In genomic region chr2:163736433-163737168, GRCh38 we compare ENCODE assay signal across 9 cellular contexts. TPM values are rescaled to one million over a fixed set of nuclear protein-coding genes. Genes with fewer than 3 reads are reported as not detected.
A peak's percentile ranks its signal among the peaks of the same experiment; 100 is the strongest.
DNase-seq lines count a peak whose midpoint lies in the region; ATAC-seq, FAIRE-seq and TF ChIP-seq lines count a peak whose summit lies in the region.
"Had no signal": no experiment of that assay in that cellular context is flagged by ENCODE, and none has a peak within 500 bp of the region (broad histone marks: within the 10 kb centered on the region; RNA-seq: fewer than 3 reads in every experiment).

No MANE protein-coding gene starts in this region.

- H3K4me1 ChIP-seq in kidney (ENCODE audit: control insufficient read depth in 1 of 2, insufficient read depth in 1 of 2, low read depth in 1 of 2, low read length in 2 of 2), result peaks cover 0 to 3% of the 10 kb centered on the region in 2 donors

- H3K27ac ChIP-seq in kidney (ENCODE audit: low read depth in 2 of 2, low read length in 2 of 2) (peak overlapping the region; percentile 64 to 81), substantia nigra (ENCODE audit: low read depth, low read length, poor library complexity, severe bottlenecking) (peak overlapping the region; percentile 75)

- intact Hi-C loops in kidney (cut with DNase I), result no loop called here

- DNase-seq in AG09319 (ENCODE audit: extremely low read depth, low read depth) (no peak), NCI-H1105 (lab: John Stamatoyannopoulos, UW) (peak; percentile 7), cerebellar cortex (ENCODE audit: low spot score) (peak; percentile 46), kidney (peak; percentile 77), substantia nigra (lab: John Stamatoyannopoulos, UW) (peak in 21 of 49 donors; percentile 21 to 70 (median 52))
- DNase-seq in stimulated activated CD4-positive, alpha-beta T cell treated with anti-CD3 and anti-CD28 coated beads, Interleukin-1b, Interleukin-23, amount 100 ng/mL, for 48 hours, result no peak

- peak overlapping the region; percentile 67 to 69 for H3K4me3 ChIP-seq in kidney (ENCODE audit: low read length in 2 of 2)
- H3K4me3 ChIP-seq: GM12878 had no signal

- H3K9ac ChIP-seq in kidney (ENCODE audit: low read length in 2 of 2), result peak overlapping the region; percentile 14 to 22

- TF ChIP-seq CTCF in AG09319 (IDR thresholded peaks at IDR 0.05; ENCODE audit: low read depth, low read length) (peak; percentile 24), kidney (IDR thresholded peaks at IDR 0.05; ENCODE audit: borderline replicate concordance, extremely low read depth, insufficient read depth) (no peak)

- no peak for ATAC-seq in HG03095 (IDR thresholded peaks at IDR 0.05; ENCODE audit: unreplicated experiment)
- ATAC-seq in HG03108 (IDR thresholded peaks at IDR 0.05; ENCODE audit: unreplicated experiment), result no peak

- H3K36me3 ChIP-seq in kidney (ENCODE audit: control insufficient read depth in 1 of 2, insufficient read depth in 2 of 2, low read length in 2 of 2), result no peaks in the 10 kb centered on the region

- H3K9me3 ChIP-seq in kidney (ENCODE audit: control insufficient read depth in 1 of 2, low read length in 2 of 2), result no peaks in the 10 kb centered on the region

- FAIRE-seq in kidney (lab: Jason Lieb, UNC), result no peak
- FAIRE-seq: GM12878 had no signal

RNA-seq across cellular contexts. Expression of gene FIGN, which starts 0.8 kb away (rescaled TPM):
- total RNA-seq in kidney, result 8.0 TPM
- polyA plus RNA-seq in kidney (ENCODE audit: insufficient read depth, low read depth, low replicate concordance), result 1.1 TPM

Comparison
In these comparisons a context has a peak if more than half of its experiments do, and no peak if none do; other contexts are left out.
1. DNase-seq: peak in NCI-H1105 (single experiment), cerebellar cortex (single experiment) and kidney (single experiment); none in AG09319 (single experiment) and stimulated activated CD4-positive, alpha-beta T cell treated with anti-CD3 and anti-CD28 coated beads, Interleukin-1b, Interleukin-23, amount 100 ng/mL, for 48 hours (single experiment).